8 cellular contexts compared by ENCODE assay signal in genomic region chr16:75432828-75433731, GRCh38. TPM values are rescaled to one million over a fixed set of nuclear protein-coding genes. Genes with fewer than 3 reads are reported as not detected.
A peak's percentile ranks its signal among the peaks of the same experiment; 100 is the strongest.
DNase-seq lines count a peak whose midpoint lies in the region; ATAC-seq and TF ChIP-seq lines count a peak whose summit lies in the region.

Gene CFDP1, minus strand, starts transcription at chr16:75433503. Its CDS starts 151 bp downstream, at chr16:75433352.

- peaks cover 0 to 2% of the 10 kb centered on the region in 2 donors for H3K4me1 ChIP-seq in esophagus (ENCODE audit: control insufficient read depth in 2 of 2, insufficient read depth in 2 of 2, low read length in 1 of 2)
- H3K4me1 ChIP-seq in muscle layer of colon (ENCODE audit: insufficient read depth, low read length), result peaks cover 3% of the 10 kb centered on the region

- H3K27me3 ChIP-seq in esophagus (ENCODE audit: control insufficient read depth in 1 of 2, insufficient read depth in 2 of 2, low read length in 2 of 2) (no peaks in the 10 kb centered on the region), muscle layer of colon (ENCODE audit: control insufficient read depth in 1 of 2, insufficient read depth in 2 of 2, low read length in 2 of 2) (no peaks in the 10 kb centered on the region)

- in situ Hi-C loops in KBM-7 (cut with MboI; ENCODE audit: low pct_unique_long_range_greater_than_20kb, low sequenced_read_pairs), result no loop called here

- H3K4me3 Mint-ChIP-seq in activated T-cell treated with anti-CD3 and anti-CD28 coated beads, Interleukin-2, amount 50 U/mL, for 4 hours, result peak within 1 kb of the TSS; percentile 90

- H3K27ac ChIP-seq in esophagus (ENCODE audit: low read depth in 2 of 2, low read length in 1 of 2) (peak within 1 kb of the TSS; percentile 89 to 97), muscle layer of colon (ENCODE audit: low read depth, low read length) (peak within 1 kb of the TSS; percentile 93)

- H3K36me3 Mint-ChIP-seq in activated T-cell treated with anti-CD3 and anti-CD28 coated beads, Interleukin-2, amount 50 U/mL, for 4 hours (ENCODE audit: insufficient read depth), result peaks cover 7% of the 10 kb centered on the region

- H3K27me3 Mint-ChIP-seq in activated T-cell treated with anti-CD3 and anti-CD28 coated beads, Interleukin-2, amount 50 U/mL, for 4 hours (ENCODE audit: low read depth), result no peaks in the 10 kb centered on the region

- ATAC-seq in GM21619 (IDR thresholded peaks at IDR 0.05; ENCODE audit: unreplicated experiment), result peak; percentile 89
- peak; percentile 93 to 94 for ATAC-seq in activated T-cell treated with anti-CD3 and anti-CD28 coated beads, Interleukin-2, amount 50 U/mL, for 4 hours

- DNase-seq in DMS153 treated with DMSO at 0.1 percent for 48 hours (lab: John Stamatoyannopoulos, UW; ENCODE audit: unreplicated experiment), result peak; percentile 95
- DNase-seq in KBM-7, result peak; percentile 92
- DNase-seq in activated T-cell treated with anti-CD3 and anti-CD28 coated beads, Interleukin-2, amount 50 U/mL, for 4 hours, result peak; percentile 94
- peak; percentile 88 for DNase-seq in stimulated activated CD8-positive, alpha-beta memory T cell treated with anti-CD3 and anti-CD28 coated beads, Interleukin-7, amount 100 ng/mL, for 24 hours (ENCODE audit: low read depth)

- no peaks in the 10 kb centered on the region for H3K9me3 ChIP-seq in esophagus (ENCODE audit: control insufficient read depth in 2 of 2, insufficient read depth in 1 of 2, low read depth in 1 of 2, low read length in 1 of 2)
- no peaks in the 10 kb centered on the region for H3K9me3 ChIP-seq in muscle layer of colon (ENCODE audit: low read length)

- H3K36me3 ChIP-seq in esophagus (ENCODE audit: control insufficient read depth in 2 of 2, insufficient read depth in 2 of 2, low read length in 1 of 2), result no peaks in the 10 kb centered on the region
- no peaks in the 10 kb centered on the region for H3K36me3 ChIP-seq in muscle layer of colon (ENCODE audit: insufficient read depth, low read length)

- peak within 1 kb of the TSS; percentile 62 for H3K9ac ChIP-seq in muscle layer of colon (ENCODE audit: low read length)

- peaks cover 32% of the 10 kb centered on the region for H3K4me1 Mint-ChIP-seq in activated T-cell treated with anti-CD3 and anti-CD28 coated beads, Interleukin-2, amount 50 U/mL, for 4 hours (ENCODE audit: low read depth)

- no peaks in the 10 kb centered on the region for H3K9me3 Mint-ChIP-seq in activated T-cell treated with anti-CD3 and anti-CD28 coated beads, Interleukin-2, amount 50 U/mL, for 4 hours

- 0 to 1% methylated on average over 85 of the region's 85 CpGs for WGBS in esophagus, 2 donors

- H3K4me3 ChIP-seq in esophagus (ENCODE audit: low read depth in 1 of 2, low read length in 2 of 2), result peak within 1 kb of the TSS; percentile 65 to 95
- H3K4me3 ChIP-seq in muscle layer of colon (ENCODE audit: low read depth in 1 of 2, low read length in 2 of 2), result peak within 1 kb of the TSS; percentile 73 to 98

TF ChIP-seq in PFSK-1, 5 proteins besides CTCF, POLR2A, EP300 and RAD21:
- TF ChIP-seq POLR2AphosphoS5 (IDR thresholded peaks at IDR 0.05; ENCODE audit: low read depth, low read length), result peak; percentile 78
- 0 out of 2 replicates have a peak, but pooled peaks have one; percentile 10 for TF ChIP-seq TAF1 (IDR thresholded peaks at IDR 0.05; ENCODE audit: borderline replicate concordance, insufficient read depth, low read length)
- TF ChIP-seq FOXP2 (optimal IDR thresholded peaks at IDR 0.05; ENCODE audit: borderline replicate concordance, extremely low read depth, extremely low read length, insufficient read depth), result no peak

RNA-seq across cellular contexts. Expression of gene CFDP1, which starts in this region (rescaled TPM):
- polyA plus RNA-seq in PFSK-1 (2012; ENCODE audit: insufficient read length, low read depth), result 31.7 TPM
- total RNA-seq in activated T-cell treated with anti-CD3 and anti-CD28 coated beads, Interleukin-2, amount 50 U/mL, for 4 hours, result 10 to 100 TPM; 28.3 to 33.2 (median 28.6) TPM
- polyA plus RNA-seq in esophagus, result 10 to 100 TPM; 34.9 to 37.1 TPM

Comparison
In these comparisons a context has a peak if more than half of its experiments do, and no peak if none do; other contexts are left out.
1. Peak in every context shown above with its lines: DNase-seq, ATAC-seq, H3K4me3 ChIP-seq and H3K27ac ChIP-seq.